ENCODE assay signal across 8 cellular contexts in genomic region chr16:69311533-69312388, GRCh38. TPM values are rescaled to one million over a fixed set of nuclear protein-coding genes. Genes with fewer than 3 reads are reported as not detected.
DNase-seq lines count a peak whose midpoint lies in the region; ATAC-seq and TF ChIP-seq lines count a peak whose summit lies in the region.

No MANE protein-coding gene starts in this region.

- peaks cover 11% of the 10 kb centered on the region for H3K36me3 ChIP-seq in mucosa of stomach (ENCODE audit: control insufficient read depth, insufficient read depth, low read length)
- H3K36me3 ChIP-seq in transverse colon = peaks cover 0 to 13% (median 7%) of the 10 kb centered on the region in 4 donors

- TF ChIP-seq EP300 in transverse colon (IDR thresholded peaks at IDR 0.05; ENCODE audit: low read depth) = no peak

- TF ChIP-seq POLR2A in transverse colon (IDR thresholded peaks at IDR 0.05) = no peak

- H3K9ac ChIP-seq in mucosa of stomach (ENCODE audit: low read length) = peak overlapping the region; percentile 71

- H3K4me3 ChIP-seq in GM12864 (ENCODE audit: low read depth, low read length) = peak overlapping the region; percentile 81
- peak overlapping the region; percentile 69 for H3K4me3 ChIP-seq in mucosa of stomach (ENCODE audit: low read length)
- H3K4me3 ChIP-seq in transverse colon = peak overlapping the region; percentile 83 to 98 (median 94)

- peak overlapping the region; percentile 96 for H3K27ac Mint-ChIP-seq in activated CD4-positive, alpha-beta T cell treated with anti-CD3 and anti-CD28 coated beads, Interleukin-2, amount 10 ng/mL, durations not matched to agents 24 days and 14 days
- H3K27ac Mint-ChIP-seq in endothelial cell (ENCODE audit: unreplicated experiment) = peak overlapping the region; percentile 93

- peak overlapping the region; percentile 98 for H3K4me3 Mint-ChIP-seq in activated CD4-positive, alpha-beta T cell treated with anti-CD3 and anti-CD28 coated beads, Interleukin-2, amount 10 ng/mL, durations not matched to agents 24 days and 14 days
- peak overlapping the region; percentile 100 for H3K4me3 Mint-ChIP-seq in endothelial cell (ENCODE audit: unreplicated experiment)

- peaks cover 20% of the 10 kb centered on the region for H3K4me1 Mint-ChIP-seq in activated CD4-positive, alpha-beta T cell treated with anti-CD3 and anti-CD28 coated beads, Interleukin-2, amount 10 ng/mL, durations not matched to agents 24 days and 14 days
- H3K4me1 Mint-ChIP-seq in endothelial cell (ENCODE audit: unreplicated experiment) = peaks cover 19% of the 10 kb centered on the region

- peaks cover 37% of the 10 kb centered on the region for H3K36me3 Mint-ChIP-seq in activated CD4-positive, alpha-beta T cell treated with anti-CD3 and anti-CD28 coated beads, Interleukin-2, amount 10 ng/mL, durations not matched to agents 24 days and 14 days (ENCODE audit: low read depth)
- H3K36me3 Mint-ChIP-seq in endothelial cell (ENCODE audit: low read depth, unreplicated experiment) = peaks cover 25% of the 10 kb centered on the region

- intact Hi-C loops in activated CD4-positive, alpha-beta T cell treated with anti-CD3 and anti-CD28 coated beads, Interleukin-2, amount 10 ng/mL, durations not matched to agents 24 days and 14 days (cut with micrococcal nuclease) = loop anchor here (1.0 kb wide), 5 partner anchors 19 to 179 kb away; partner anchors contain the start of genes CHTF8, COG8, NIP7 and PDF
- intact Hi-C loops in transverse colon (cut with DNase I; ENCODE audit: low total_unique reads) = no loop called here

- in situ Hi-C loops in transverse colon (cut with MboI; ENCODE audit: low pct_ligation_motif_present in 1 of 4, low pct_unique_long_range_greater_than_20kb in 1 of 4, low sequenced_read_pairs in 3 of 4) = no loop called here

- H3K27me3 Mint-ChIP-seq in activated CD4-positive, alpha-beta T cell treated with anti-CD3 and anti-CD28 coated beads, Interleukin-2, amount 10 ng/mL, durations not matched to agents 24 days and 14 days = no peaks in the 10 kb centered on the region
- peaks cover 12% of the 10 kb centered on the region for H3K27me3 Mint-ChIP-seq in endothelial cell (ENCODE audit: unreplicated experiment)

- WGBS in transverse colon (ENCODE audit: low coverage in 1 of 2), 2 donors = 1 to 4% methylated on average over 14 to 35 of the region's 59 CpGs

- H3K27me3 ChIP-seq in mucosa of stomach (ENCODE audit: control insufficient read depth, insufficient read depth, low read length) (no peaks in the 10 kb centered on the region), transverse colon (no peaks in the 10 kb centered on the region)

- H3K4me1 ChIP-seq in mucosa of stomach (ENCODE audit: control insufficient read depth, insufficient read depth, low read length) = peaks cover 14% of the 10 kb centered on the region
- H3K4me1 ChIP-seq in transverse colon = peaks cover 11 to 21% (median 14%) of the 10 kb centered on the region in 4 donors

- peak; percentile 39 for ATAC-seq in GM21526 (IDR thresholded peaks at IDR 0.05; ENCODE audit: low FRiP score, unreplicated experiment)

- H3K9me3 ChIP-seq in mucosa of stomach (ENCODE audit: control insufficient read depth, low read length) (no peaks in the 10 kb centered on the region), transverse colon (no peaks in the 10 kb centered on the region)

- DNase-seq in GM12864 (ENCODE audit: low read depth) = no peak
- DNase-seq in HT1080 (ENCODE audit: low read depth) = peak; percentile 29
- DNase-seq in activated CD4-positive, alpha-beta T cell treated with anti-CD3 and anti-CD28 coated beads, Interleukin-2, amount 10 ng/mL, durations not matched to agents 24 days and 14 days = peak; percentile 86
- peak; percentile 49 for DNase-seq in endothelial cell (ENCODE audit: low spot score)
- peak; percentile 46 for DNase-seq in transverse colon
- no peak for DNase-seq in superior temporal gyrus (ENCODE audit: extremely low spot score)

- peak overlapping the region; percentile 90 to 97 (median 95) for H3K27ac ChIP-seq in transverse colon

- H3K9me3 Mint-ChIP-seq in activated CD4-positive, alpha-beta T cell treated with anti-CD3 and anti-CD28 coated beads, Interleukin-2, amount 10 ng/mL, durations not matched to agents 24 days and 14 days = no peaks in the 10 kb centered on the region
- no peaks in the 10 kb centered on the region for H3K9me3 Mint-ChIP-seq in endothelial cell (ENCODE audit: unreplicated experiment)

- peak; percentile 23 for TF ChIP-seq CTCF in GM12864 (IDR thresholded peaks at IDR 0.05; ENCODE audit: low read depth, low read length, missing control alignments)
- TF ChIP-seq CTCF in endothelial cell (IDR thresholded peaks at IDR 0.05; ENCODE audit: unreplicated experiment) = no peak
- no peak for TF ChIP-seq CTCF in transverse colon (IDR thresholded peaks at IDR 0.05)

RNA-seq across cellular contexts. Expression of gene VPS4A, which starts 0.6 kb away (rescaled TPM):
- 52.3 and 60.2 TPM in 2 replicates for total RNA-seq in HT1080 (2014; rRNA removed; shearing (Covaris generic))
- polyA plus RNA-seq in HT1080 (2015; cell fraction: cytosol; rRNA removed) = 40.3 and 45.3 TPM in 2 replicates
- 53.7 and 54.4 TPM in 2 replicates for polyA plus RNA-seq in HT1080 (2015; cell fraction: nucleus; rRNA removed)
- 37.7 and 39.7 TPM in 2 replicates for total RNA-seq in activated CD4-positive, alpha-beta T cell treated with anti-CD3 and anti-CD28 coated beads, Interleukin-2, amount 10 ng/mL, durations not matched to agents 24 days and 14 days
- total RNA-seq in endothelial cell (ENCODE audit: unreplicated experiment) = 36.3 TPM
- total RNA-seq in transverse colon = 100 to 1,000 TPM in 1 of 4 donors, 10 to 100 TPM in 3; 11.9 to 151 (median 42.7) TPM

RNA-seq across cellular contexts. Expression of gene PDF, which starts 18.6 kb away (rescaled TPM):
- 44.7 and 59.3 TPM in 2 replicates for total RNA-seq in HT1080 (2014; rRNA removed; shearing (Covaris generic))
- 32.0 and 37.7 TPM in 2 replicates for polyA plus RNA-seq in HT1080 (2015; cell fraction: cytosol; rRNA removed)
- polyA plus RNA-seq in HT1080 (2015; cell fraction: nucleus; rRNA removed) = 15.2 and 17.0 TPM in 2 replicates
- 18.2 and 21.9 TPM in 2 replicates for total RNA-seq in activated CD4-positive, alpha-beta T cell treated with anti-CD3 and anti-CD28 coated beads, Interleukin-2, amount 10 ng/mL, durations not matched to agents 24 days and 14 days
- total RNA-seq in endothelial cell (ENCODE audit: unreplicated experiment) (11.4 TPM), transverse colon (10 to 100 TPM in 2 of 4 donors, 1 to 10 TPM in 2; 2.2 to 19.5 (median 8.8) TPM)

RNA-seq across cellular contexts. Expression of gene COG8, which starts 27.6 kb away (rescaled TPM):
- 65.5 and 79.0 TPM in 2 replicates for total RNA-seq in HT1080 (2014; rRNA removed; shearing (Covaris generic))
- 45.9 and 49.1 TPM in 2 replicates for polyA plus RNA-seq in HT1080 (2015; cell fraction: cytosol; rRNA removed)
- 74.5 and 88.0 TPM in 2 replicates for polyA plus RNA-seq in HT1080 (2015; cell fraction: nucleus; rRNA removed)
- 44.1 and 44.6 TPM in 2 replicates for total RNA-seq in activated CD4-positive, alpha-beta T cell treated with anti-CD3 and anti-CD28 coated beads, Interleukin-2, amount 10 ng/mL, durations not matched to agents 24 days and 14 days
- total RNA-seq in endothelial cell (ENCODE audit: unreplicated experiment) = 33.1 TPM
- 10 to 100 TPM; 29.5 to 52.0 (median 48.3) TPM for total RNA-seq in transverse colon

RNA-seq across cellular contexts. Expression of gene NIP7, which starts 27.8 kb away (rescaled TPM):
- total RNA-seq in HT1080 (2014; rRNA removed; shearing (Covaris generic)) = 70.3 and 76.0 TPM in 2 replicates
- 79.0 and 80.3 TPM in 2 replicates for polyA plus RNA-seq in HT1080 (2015; cell fraction: cytosol; rRNA removed)
- polyA plus RNA-seq in HT1080 (2015; cell fraction: nucleus; rRNA removed) = 78.7 and 85.8 TPM in 2 replicates
- total RNA-seq in activated CD4-positive, alpha-beta T cell treated with anti-CD3 and anti-CD28 coated beads, Interleukin-2, amount 10 ng/mL, durations not matched to agents 24 days and 14 days = 81.2 and 84.8 TPM in 2 replicates
- total RNA-seq in endothelial cell (ENCODE audit: unreplicated experiment) (34.4 TPM), transverse colon (10 to 100 TPM in 2 of 4 donors, 1 to 10 TPM in 2; 1.8 to 17.3 (median 8.9) TPM)

RNA-seq across cellular contexts. Expression of gene TMED6, which starts 39.8 kb away (rescaled TPM):
- 0.11 and 0.23 TPM in 2 replicates for total RNA-seq in HT1080 (2014; rRNA removed; shearing (Covaris generic))
- not detected in 2 replicates for polyA plus RNA-seq in HT1080 (2015; cell fraction: cytosol; rRNA removed)
- 0.34 and 0.98 TPM in 2 replicates for polyA plus RNA-seq in HT1080 (2015; cell fraction: nucleus; rRNA removed)
- 1.6 and 1.7 TPM in 2 replicates for total RNA-seq in activated CD4-positive, alpha-beta T cell treated with anti-CD3 and anti-CD28 coated beads, Interleukin-2, amount 10 ng/mL, durations not matched to agents 24 days and 14 days
- total RNA-seq in endothelial cell (ENCODE audit: unreplicated experiment) (1.2 TPM), transverse colon (1 to 10 TPM in 2 of 4 donors, not detected in 2; 5.7 to 6.8 TPM)

Comparison
In these comparisons a context has a peak if more than half of its experiments do, and no peak if none do; other contexts are left out.
1. DNase-seq: peak in HT1080 (single experiment), activated CD4-positive, alpha-beta T cell treated with anti-CD3 and anti-CD28 coated beads, Interleukin-2, amount 10 ng/mL, durations not matched to agents 24 days and 14 days (single experiment), endothelial cell (single experiment) and transverse colon (single experiment); none in GM12864 (single experiment) and superior temporal gyrus (single experiment).
2. Peak in every context shown above with its lines, with median percentiles within 50 percentile points of each other: H3K4me3 ChIP-seq.